In the genomic region with DNA sequence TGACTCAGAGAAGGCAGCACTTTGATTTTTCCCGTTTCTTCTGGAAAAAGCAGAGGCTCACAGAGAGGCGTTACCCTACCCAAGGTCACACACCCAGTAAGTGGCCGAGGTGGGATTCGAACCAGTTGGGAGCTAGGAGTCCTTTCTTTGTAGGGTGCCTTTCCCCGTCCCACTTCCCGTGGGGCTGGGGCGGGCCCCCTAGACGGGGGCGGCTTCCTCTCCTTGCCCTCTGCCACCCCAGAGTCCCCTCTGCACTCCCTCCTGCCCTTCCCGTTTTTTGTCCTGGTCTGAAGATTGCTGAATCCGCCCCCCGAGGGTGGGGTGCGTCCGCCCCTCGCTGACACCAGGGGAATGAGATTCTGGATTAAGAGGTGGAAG, we compare ENCODE assay signal across 9 cellular contexts. TPM values are rescaled to one million over a fixed set of nuclear protein-coding genes. Genes with fewer than 3 reads are reported as not detected.
A peak's percentile ranks its signal among the peaks of the same experiment; 100 is the strongest.
DNase-seq lines count a peak whose midpoint lies in the region; ATAC-seq and TF ChIP-seq lines count a peak whose summit lies in the region.
"Had no signal": no experiment of that assay in that cellular context is flagged by ENCODE, and none has a peak within 500 bp of the region (broad histone marks: within the 10 kb centered on the region; RNA-seq: fewer than 3 reads in every experiment).

No MANE protein-coding gene starts in this region.

- ATAC-seq in GM19463 (IDR thresholded peaks at IDR 0.05; ENCODE audit: unreplicated experiment), result no peak

- H3K4me1 ChIP-seq in ACC112 (ENCODE audit: control insufficient read depth, insufficient read depth, low read length, unreplicated experiment) (peaks cover 20% of the 10 kb centered on the region), left ventricle myocardium inferior (peaks cover 63% of the 10 kb centered on the region), skeletal muscle satellite cell (ENCODE audit: control insufficient read depth, insufficient read depth, low read length) (peaks cover 33% of the 10 kb centered on the region)

- H3K4me3 ChIP-seq in ACC112 (ENCODE audit: low read depth, low read length), result peak overlapping the region; percentile 92
- peak overlapping the region; percentile 82 for H3K4me3 ChIP-seq in left ventricle myocardium inferior
- H3K4me3 ChIP-seq in skeletal muscle satellite cell (ENCODE audit: low read length), result peak overlapping the region; percentile 91

- TF ChIP-seq CTCF in left ventricle myocardium inferior (IDR thresholded peaks at IDR 0.05; ENCODE audit: borderline replicate concordance), result no peak

- H3K9me3 ChIP-seq in left ventricle myocardium inferior (replicated peaks) (no peaks in the 10 kb centered on the region), skeletal muscle satellite cell (replicated peaks; ENCODE audit: low read length) (no peaks in the 10 kb centered on the region)

- H3K79me2 ChIP-seq in ACC112 (ENCODE audit: control insufficient read depth, insufficient read depth, low read length, unreplicated experiment), result peaks cover 46% of the 10 kb centered on the region

- peak overlapping the region; percentile 84 for H3K4me2 ChIP-seq in skeletal muscle satellite cell (ENCODE audit: low read length)

- H3K9ac ChIP-seq in skeletal muscle satellite cell (ENCODE audit: low read depth, low read length), result peak overlapping the region; percentile 95

- H3K36me3 ChIP-seq in ACC112 (ENCODE audit: insufficient read depth, low read length) (no peaks in the 10 kb centered on the region), left ventricle myocardium inferior (peaks cover 7% of the 10 kb centered on the region), skeletal muscle satellite cell (ENCODE audit: insufficient read depth, low read length) (peaks cover 9% of the 10 kb centered on the region)

- H3K27me3 ChIP-seq in ACC112 (ENCODE audit: insufficient read depth, low read length) (no peaks in the 10 kb centered on the region), left ventricle myocardium inferior (ENCODE audit: low read depth) (no peaks in the 10 kb centered on the region), skeletal muscle satellite cell (ENCODE audit: control insufficient read depth, insufficient read depth, low read length) (no peaks in the 10 kb centered on the region)

- H3K27ac ChIP-seq in ACC112 (ENCODE audit: low read depth, low read length), result no peak overlapping the region; the same call in 1 of the 2 replicates
- peak overlapping the region; percentile 90 for H3K27ac ChIP-seq in left ventricle myocardium inferior (replicated peaks)

- intact Hi-C loops in left ventricle myocardium inferior (cut with micrococcal nuclease), result no loop called here

- H2AFZ ChIP-seq in ACC112 (ENCODE audit: low read length, unreplicated experiment), result no peak overlapping the region

- DNase-seq in HuH-7.5 (ENCODE audit: low spot score), result peak; percentile 83
- peak; percentile 64 for DNase-seq in activated effector memory CD4-positive, alpha-beta T cell treated with anti-CD3 and anti-CD28 coated beads, Interleukin-2, amount 50 U/mL, for 16 hours
- DNase-seq in left ventricle myocardium inferior, result no peak
- no peak for DNase-seq in NK-92 (lab: John Stamatoyannopoulos, UW; ENCODE audit: unreplicated experiment)
- DNase-seq in inferior parietal cortex (ENCODE audit: extremely low spot score), result no peak

RNA-seq across cellular contexts. Expression of gene TPCN2, which starts 0.7 kb away (rescaled TPM):
- 9.2 TPM for total RNA-seq in left ventricle myocardium inferior
- total RNA-seq in skeletal muscle satellite cell (2012; rRNA removed), result 8.7 and 9.1 TPM in 2 replicates

RNA-seq across cellular contexts. Expression of gene MRGPRF, which starts 36.4 kb away (rescaled TPM):
- total RNA-seq in left ventricle myocardium inferior, result 3.9 TPM
- 9.6 and 26.9 TPM in 2 replicates for total RNA-seq in skeletal muscle satellite cell (2012; rRNA removed)
- total RNA-seq: glomerular endothelial cell had no signal

Comparison
In these comparisons a context has a peak if more than half of its experiments do, and no peak if none do; other contexts are left out.
1. DNase-seq: peak in HuH-7.5 (single experiment) and activated effector memory CD4-positive, alpha-beta T cell treated with anti-CD3 and anti-CD28 coated beads, Interleukin-2, amount 50 U/mL, for 16 hours (single experiment); none in left ventricle myocardium inferior (single experiment), NK-92 (single experiment) and inferior parietal cortex (single experiment).
2. Peak in every context shown above with its lines, with median percentiles within 50 percentile points of each other: H3K4me3 ChIP-seq.